In genomic region chr12:88235183-88235833, GRCh38 we compare ENCODE assay signal across 15 cellular contexts.
DNase-seq lines count a peak whose midpoint lies in the region; ATAC-seq and TF ChIP-seq lines count a peak whose summit lies in the region.
"Had no signal": no experiment of that assay in that cellular context is flagged by ENCODE, and none has a peak within 500 bp of the region (broad histone marks: within the 10 kb centered on the region; RNA-seq: fewer than 3 reads in every experiment).

No MANE protein-coding gene starts in this region.

- H3K9me3 ChIP-seq in thyroid gland, result no peaks in the 10 kb centered on the region
- H3K9me3 ChIP-seq: psoas muscle, SJSA1 had no signal

- no peak overlapping the region for H3K27ac ChIP-seq in thyroid gland
- H3K27ac ChIP-seq: psoas muscle, SJSA1, tibial nerve had no signal

- TF ChIP-seq CTCF in thyroid gland (IDR thresholded peaks at IDR 0.05), result no peak

- H3K4me3 Mint-ChIP-seq in activated T-cell treated with anti-CD3 and anti-CD28 coated beads, Interleukin-2, amount 50 U/mL, for 24 hours, result no peak overlapping the region

- peaks cover 18% of the 10 kb centered on the region for H3K9me3 Mint-ChIP-seq in activated T-cell treated with anti-CD3 and anti-CD28 coated beads, Interleukin-2, amount 50 U/mL, for 24 hours

- H3K36me3 ChIP-seq in thyroid gland, result no peaks in the 10 kb centered on the region
- H3K36me3 ChIP-seq: SJSA1, tibial nerve had no signal

- intact Hi-C loops in thyroid gland (cut with DNase I), result no loop called here

- H3K4me1 Mint-ChIP-seq in activated T-cell treated with anti-CD3 and anti-CD28 coated beads, Interleukin-2, amount 50 U/mL, for 24 hours (ENCODE audit: low read depth), result peaks cover 41% of the 10 kb centered on the region

- DNase-seq in activated T-cell treated with anti-CD3 and anti-CD28 coated beads, Interleukin-2, amount 50 U/mL, for 24 hours, result peak; percentile 49
- no peak for DNase-seq in activated T-cell treated with anti-CD3 and anti-CD28 coated beads for 4 hours
- peak; percentile 40 for DNase-seq in stimulated activated CD4-positive, alpha-beta T cell treated with anti-CD3 and anti-CD28 coated beads, Interleukin-4, amount 100 ng/mL, for 24 hours
- DNase-seq in DMS79 treated with DMSO at 0.1 percent for 48 hours (lab: John Stamatoyannopoulos, UW), result no peak
- no peak for DNase-seq in thyroid gland
- DNase-seq: foreskin melanocyte, KG1, NCI-H1417, NCI-H2227 treated with DMSO at 0.1 percent for 48 hours, psoas muscle had no signal

- TF ChIP-seq POLR2A in thyroid gland (IDR thresholded peaks at IDR 0.05), result no peak

- no peak overlapping the region for H3K4me3 ChIP-seq in thyroid gland (replicated peaks in 1 of 3)
- H3K4me3 ChIP-seq: psoas muscle, SJSA1, tibial nerve had no signal

- WGBS in thyroid gland, 2 donors, result 86 to 87% methylated on average over 7 of the region's 7 CpGs

- H3K27ac Mint-ChIP-seq in activated T-cell treated with anti-CD3 and anti-CD28 coated beads, Interleukin-2, amount 50 U/mL, for 24 hours, result peak overlapping the region; percentile 83

- H3K27me3 ChIP-seq in thyroid gland, result no peaks in the 10 kb centered on the region
- H3K27me3 ChIP-seq: SJSA1, tibial nerve had no signal

- H3K27me3 Mint-ChIP-seq in activated T-cell treated with anti-CD3 and anti-CD28 coated beads, Interleukin-2, amount 50 U/mL, for 24 hours, result no peaks in the 10 kb centered on the region

- H3K36me3 Mint-ChIP-seq in activated T-cell treated with anti-CD3 and anti-CD28 coated beads, Interleukin-2, amount 50 U/mL, for 24 hours (ENCODE audit: low read depth), result peaks cover 7% of the 10 kb centered on the region

- ATAC-seq in GM19395 (IDR thresholded peaks at IDR 0.05; ENCODE audit: unreplicated experiment) (peak; percentile 55), HG03432 (IDR thresholded peaks at IDR 0.05; ENCODE audit: unreplicated experiment) (peak; percentile 48), GM18519 (IDR thresholded peaks at IDR 0.05; ENCODE audit: low FRiP score, unreplicated experiment) (no peak)
- ATAC-seq: psoas muscle had no signal

- H3K4me1 ChIP-seq in thyroid gland, result no peaks in the 10 kb centered on the region
- H3K4me1 ChIP-seq: psoas muscle, tibial nerve had no signal

Comparison
In these comparisons a context has a peak if more than half of its experiments do, and no peak if none do; other contexts are left out.
1. DNase-seq: peak in activated T-cell treated with anti-CD3 and anti-CD28 coated beads, Interleukin-2, amount 50 U/mL, for 24 hours (single experiment) and stimulated activated CD4-positive, alpha-beta T cell treated with anti-CD3 and anti-CD28 coated beads, Interleukin-4, amount 100 ng/mL, for 24 hours (single experiment); none in activated T-cell treated with anti-CD3 and anti-CD28 coated beads for 4 hours (single experiment), DMS79 treated with DMSO at 0.1 percent for 48 hours (single experiment) and thyroid gland (0 of 2).